ENCODE assay signal across 18 cellular contexts in the genomic region with DNA sequence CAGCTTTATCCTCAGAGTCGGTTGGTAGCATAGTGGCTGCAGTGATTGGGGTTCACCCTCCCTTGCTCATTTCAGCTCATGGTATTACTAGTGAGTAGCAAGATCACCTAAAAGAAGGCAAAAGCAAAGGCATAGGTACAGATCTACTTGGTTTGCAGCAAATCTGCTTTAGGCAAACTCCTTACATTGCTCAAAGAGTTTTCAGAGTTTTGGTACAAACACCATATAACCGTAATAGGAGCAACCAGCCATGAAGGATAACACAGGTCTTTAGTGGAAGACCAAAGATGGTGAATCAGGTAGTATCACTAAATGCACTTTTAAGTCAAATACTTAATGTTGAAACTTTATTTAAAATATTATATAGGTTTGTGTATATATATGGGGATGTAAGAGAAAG.
"Had no signal": no experiment of that assay in that cellular context is flagged by ENCODE, and none has a peak within 500 bp of the region (broad histone marks: within the 10 kb centered on the region; RNA-seq: fewer than 3 reads in every experiment).

No MANE protein-coding gene starts in this region.

- H3K9me3 ChIP-seq: ascending aorta, esophagus squamous epithelium, lower lobe of right lung, neutrophil, thyroid gland, uterus had no signal

- H3K9me3 Mint-ChIP-seq: activated naive CD4-positive, alpha-beta T cell treated with anti-CD3 and anti-CD28 coated beads, Interleukin-2, amount 50 U/mL, for 24 hours; natural killer cell treated with Interleukin-12 subunit alpha and Interleukin-12 subunit beta and Interleukin-15 and Interleukin-18, amount 100 ng/mL, for 72 hours; T-helper 1 cell treated with Interleukin-12 subunit alpha and Interleukin-12 subunit beta and Interleukin-4 antibody, amounts not matched to agents 30 μg/mL and 1 μg/mL, for 36 hours had no signal

- H3K36me3 ChIP-seq: ascending aorta, esophagus squamous epithelium, lower lobe of right lung, neutrophil, thyroid gland, uterus had no signal

- DNase-seq: activated CD4-positive, alpha-beta T cell treated with anti-CD3 and anti-CD28 coated beads, Interleukin-2, amount 50 U/mL, for 1 hour; activated CD8-positive, alpha-beta memory T cell treated with anti-CD3 and anti-CD28 coated beads for 24 hours; activated gamma-delta T cell; cerebellar nuclear complex; effector CD8-positive, alpha-beta T cell; esophagus squamous epithelium; lower lobe of right lung; stimulated activated CD4-positive, alpha-beta T cell treated with anti-CD3 and anti-CD28 coated beads, Interleukin-2, amount 100 ng/mL, for 24 hours; stimulated activated naive CD4-positive, alpha-beta T cell treated with Interleukin-2 at 50 U/mL for 16 hours; uterus had no signal

- H3K27me3 Mint-ChIP-seq: activated naive CD4-positive, alpha-beta T cell treated with anti-CD3 and anti-CD28 coated beads, Interleukin-2, amount 50 U/mL, for 24 hours; natural killer cell treated with Interleukin-12 subunit alpha and Interleukin-12 subunit beta and Interleukin-15 and Interleukin-18, amount 100 ng/mL, for 72 hours had no signal

- H3K4me3 Mint-ChIP-seq: activated naive CD4-positive, alpha-beta T cell treated with anti-CD3 and anti-CD28 coated beads, Interleukin-2, amount 50 U/mL, for 24 hours; natural killer cell treated with Interleukin-12 subunit alpha and Interleukin-12 subunit beta and Interleukin-15 and Interleukin-18, amount 100 ng/mL, for 72 hours; T-helper 1 cell treated with Interleukin-12 subunit alpha and Interleukin-12 subunit beta and Interleukin-4 antibody, amounts not matched to agents 30 μg/mL and 1 μg/mL, for 36 hours had no signal

- ATAC-seq: activated CD4-positive, CD25-positive, alpha-beta regulatory T cell treated with anti-CD3 and anti-CD28 coated beads, Interleukin-2, amount 50 U/mL, for 24 hours; natural killer cell treated with Interleukin-12 subunit alpha and Interleukin-12 subunit beta and Interleukin-15 and Interleukin-18, amount 100 ng/mL, for 72 hours had no signal

- H3K27ac Mint-ChIP-seq: activated naive CD4-positive, alpha-beta T cell treated with anti-CD3 and anti-CD28 coated beads, Interleukin-2, amount 50 U/mL, for 24 hours; T-helper 1 cell treated with Interleukin-12 subunit alpha and Interleukin-12 subunit beta and Interleukin-4 antibody, amounts not matched to agents 30 μg/mL and 1 μg/mL, for 36 hours had no signal

- H3K27ac ChIP-seq: ascending aorta, lower lobe of right lung, neutrophil, thyroid gland, uterus had no signal

- H3K27me3 ChIP-seq: ascending aorta, esophagus squamous epithelium, hepatocyte, neutrophil, thyroid gland, uterus had no signal

- H3K4me3 ChIP-seq: ascending aorta, esophagus squamous epithelium, hepatocyte, lower lobe of right lung, thyroid gland, uterus had no signal

- H3K36me3 Mint-ChIP-seq: activated naive CD4-positive, alpha-beta T cell treated with anti-CD3 and anti-CD28 coated beads, Interleukin-2, amount 50 U/mL, for 24 hours; natural killer cell treated with Interleukin-12 subunit alpha and Interleukin-12 subunit beta and Interleukin-15 and Interleukin-18, amount 100 ng/mL, for 72 hours had no signal

- H2AFZ ChIP-seq: hepatocyte had no signal
